Comparison of ENCODE assay signal across 21 cellular contexts in the genomic region with DNA sequence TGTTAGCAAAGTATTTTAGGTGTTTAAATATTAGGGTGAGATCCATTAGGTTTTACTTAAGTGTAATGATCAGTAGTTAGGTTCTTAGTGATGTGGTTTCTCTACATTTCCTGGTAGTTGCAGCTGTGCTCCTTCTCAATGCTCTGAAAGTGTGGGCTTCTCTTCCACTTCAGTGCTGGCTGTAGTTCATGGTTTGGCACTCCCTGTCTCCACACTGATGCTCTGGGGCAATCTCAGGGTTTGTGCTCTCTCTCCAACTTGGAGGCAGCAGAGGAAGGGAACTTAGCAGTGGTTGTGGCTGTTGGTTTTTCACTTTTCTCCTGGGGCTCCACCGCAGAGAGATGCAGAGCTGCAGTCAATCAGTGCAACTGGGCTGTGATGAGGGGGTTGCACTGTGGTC.
DNase-seq lines count a peak whose midpoint lies in the region; ATAC-seq and TF ChIP-seq lines count a peak whose summit lies in the region.
"Had no signal": no experiment of that assay in that cellular context is flagged by ENCODE, and none has a peak within 500 bp of the region (broad histone marks: within the 10 kb centered on the region; RNA-seq: fewer than 3 reads in every experiment).

No MANE protein-coding gene starts in this region.

- H3K27me3 ChIP-seq in BLaER1 treated with 17β-estradiol and CSF1 and Interleukin-3, amounts not matched to agents 10 nM and 100 nM, result no peaks in the 10 kb centered on the region
- no peaks in the 10 kb centered on the region for H3K27me3 ChIP-seq in MM.1S (replicated peaks; ENCODE audit: insufficient read depth, low read length)
- H3K27me3 ChIP-seq: BE2C had no signal

- H3K36me3 Mint-ChIP-seq in activated T-cell treated with anti-CD3 and anti-CD28 coated beads, Interleukin-2, amount 50 U/mL, for 24 hours (ENCODE audit: low read depth), result peaks cover 8% of the 10 kb centered on the region
- H3K36me3 Mint-ChIP-seq: CD14-positive monocyte; CD4-positive, CD25-positive, alpha-beta regulatory T cell had no signal

- H3K9me3 ChIP-seq in BLaER1 treated with 17β-estradiol and CSF1 and Interleukin-3, amounts not matched to agents 10 nM and 100 nM (replicated peaks in 1 of 11), result peaks cover 61 to 86% (median 72%) of the 10 kb centered on the region in 11 experiments
- no peaks in the 10 kb centered on the region for H3K9me3 ChIP-seq in MM.1S (replicated peaks; ENCODE audit: insufficient read depth, low read length)
- H3K9me3 ChIP-seq: BE2C had no signal

- peak overlapping the region in 9 of 11 experiments; percentile 24 to 74 (median 58); a peak in 17 of 22 replicates for H3K4me2 ChIP-seq in BLaER1 treated with 17β-estradiol and CSF1 and Interleukin-3, amounts not matched to agents 10 nM and 100 nM
- H3K4me2 ChIP-seq in MM.1S (ENCODE audit: low read depth, low read length), result no peak overlapping the region

- no peak overlapping the region for H3K27ac ChIP-seq in BLaER1 treated with 17β-estradiol and CSF1 and Interleukin-3, amounts not matched to agents 10 nM and 100 nM
- H3K27ac ChIP-seq in MM.1S (ENCODE audit: low read length), result no peak overlapping the region

- DNase-seq in Jurkat, Clone E6-1 (ENCODE audit: low read depth, low spot score), result peak; percentile 27
- DNase-seq in MM.1S, result peak; percentile 9
- DNase-seq in HuH-7.5 (ENCODE audit: low spot score), result no peak
- no peak for DNase-seq in activated T-cell treated with anti-CD3 and anti-CD28 coated beads, Interleukin-2, amount 50 U/mL, for 24 hours
- DNase-seq: 8988T; ACHN; BE2C; C1 segment of cervical spinal cord; CD4-positive, alpha-beta memory T cell; CD4-positive, CD25-positive, alpha-beta regulatory T cell; CD8-positive, alpha-beta memory T cell; COR-L47; DMS 273 treated with DMSO at 0.1 percent for 48 hours; DMS153; DMS53; DMS79; GF-D8 had no signal

- H4K20me1 ChIP-seq in BLaER1 treated with 17β-estradiol and CSF1 and Interleukin-3, amounts not matched to agents 10 nM and 100 nM, result no peaks in the 10 kb centered on the region
- H4K20me1 ChIP-seq in MM.1S (ENCODE audit: insufficient read depth, low read length), result no peaks in the 10 kb centered on the region

- H3K36me3 ChIP-seq in BLaER1 treated with 17β-estradiol and CSF1 and Interleukin-3, amounts not matched to agents 10 nM and 100 nM, result no peaks in the 10 kb centered on the region
- H3K36me3 ChIP-seq in MM.1S (replicated peaks; ENCODE audit: insufficient read depth, low read length), result no peaks in the 10 kb centered on the region
- H3K36me3 ChIP-seq: BE2C had no signal

- H3K4me1 Mint-ChIP-seq in activated T-cell treated with anti-CD3 and anti-CD28 coated beads, Interleukin-2, amount 50 U/mL, for 24 hours (ENCODE audit: low read depth), result no peaks in the 10 kb centered on the region
- H3K4me1 Mint-ChIP-seq: CD14-positive monocyte; CD4-positive, alpha-beta memory T cell; CD4-positive, CD25-positive, alpha-beta regulatory T cell; CD8-positive, alpha-beta memory T cell had no signal

- H2AFZ ChIP-seq in MM.1S (ENCODE audit: low read length), result no peak overlapping the region

- H3K9me3 Mint-ChIP-seq in activated T-cell treated with anti-CD3 and anti-CD28 coated beads, Interleukin-2, amount 50 U/mL, for 24 hours, result peaks cover 49% of the 10 kb centered on the region

- no peak overlapping the region for H3K4me3 ChIP-seq in BLaER1 treated with 17β-estradiol and CSF1 and Interleukin-3, amounts not matched to agents 10 nM and 100 nM
- H3K4me3 ChIP-seq in Jurkat, Clone E6-1 (ENCODE audit: low read length), result no peak overlapping the region
- no peak overlapping the region for H3K4me3 ChIP-seq in MM.1S (ENCODE audit: low read length)

- no peak overlapping the region for H3K9ac ChIP-seq in BLaER1 treated with 17β-estradiol and CSF1 and Interleukin-3, amounts not matched to agents 10 nM and 100 nM
- H3K9ac ChIP-seq in MM.1S (ENCODE audit: low read length), result no peak overlapping the region

- no peak for ATAC-seq in HG03280 (IDR thresholded peaks at IDR 0.05; ENCODE audit: unreplicated experiment)
- ATAC-seq in HG02884 (IDR thresholded peaks at IDR 0.05; ENCODE audit: unreplicated experiment), result no peak

- H3K9me2 ChIP-seq in MM.1S (replicated peaks; ENCODE audit: insufficient read depth, low read length), result no peaks in the 10 kb centered on the region

- H3K79me2 ChIP-seq in MM.1S (ENCODE audit: low read length), result no peaks in the 10 kb centered on the region

- H3K4me1 ChIP-seq in BLaER1 treated with 17β-estradiol and CSF1 and Interleukin-3, amounts not matched to agents 10 nM and 100 nM, result peaks cover 0 to 20% (median 16%) of the 10 kb centered on the region in 10 experiments; a peak in 15 of 20 replicates
- no peaks in the 10 kb centered on the region for H3K4me1 ChIP-seq in MM.1S (ENCODE audit: low read length)
- H3K4me1 ChIP-seq: BE2C had no signal

- no peaks in the 10 kb centered on the region for H3K27me3 Mint-ChIP-seq in activated T-cell treated with anti-CD3 and anti-CD28 coated beads, Interleukin-2, amount 50 U/mL, for 24 hours
- H3K27me3 Mint-ChIP-seq: CD4-positive, alpha-beta memory T cell; CD4-positive, CD25-positive, alpha-beta regulatory T cell had no signal

- H3F3A ChIP-seq in MM.1S (ENCODE audit: insufficient read depth, low read length), result no peaks in the 10 kb centered on the region

- no peak overlapping the region for H3K27ac Mint-ChIP-seq in activated T-cell treated with anti-CD3 and anti-CD28 coated beads, Interleukin-2, amount 50 U/mL, for 24 hours
- H3K27ac Mint-ChIP-seq: CD14-positive monocyte; CD4-positive, CD25-positive, alpha-beta regulatory T cell had no signal

- H3K4me3 Mint-ChIP-seq in activated T-cell treated with anti-CD3 and anti-CD28 coated beads, Interleukin-2, amount 50 U/mL, for 24 hours, result no peak overlapping the region
- H3K4me3 Mint-ChIP-seq: CD14-positive monocyte; CD4-positive, alpha-beta memory T cell; CD4-positive, CD25-positive, alpha-beta regulatory T cell; CD8-positive, alpha-beta memory T cell had no signal

- TF ChIP-seq CTCF in MM.1S (IDR thresholded peaks at IDR 0.05; ENCODE audit: low read length), result no peak

Comparison
In these comparisons a context has a peak if more than half of its experiments do, and no peak if none do; other contexts are left out.
1. DNase-seq: peak in Jurkat, Clone E6-1 (single experiment) and MM.1S (single experiment); none in HuH-7.5 (single experiment) and activated T-cell treated with anti-CD3 and anti-CD28 coated beads, Interleukin-2, amount 50 U/mL, for 24 hours (single experiment).